ENCODE assay signal across 18 cellular contexts in genomic region chr9:121483049-121483448, GRCh38. TPM values are rescaled to one million over a fixed set of nuclear protein-coding genes. Genes with fewer than 3 reads are reported as not detected.
DNase-seq lines count a peak whose midpoint lies in the region; ATAC-seq lines count a peak whose summit lies in the region.
"Had no signal": no experiment of that assay in that cellular context is flagged by ENCODE, and none has a peak within 500 bp of the region (broad histone marks: within the 10 kb centered on the region; RNA-seq: fewer than 3 reads in every experiment).

No MANE protein-coding gene starts in this region.

- H3K9me3 Mint-ChIP-seq in activated CD4-positive, alpha-beta memory T cell treated with anti-CD3 and anti-CD28 coated beads for 36 hours = no peaks in the 10 kb centered on the region
- H3K9me3 Mint-ChIP-seq: activated CD4-positive, alpha-beta T cell treated with anti-CD3 and anti-CD28 coated beads, Interleukin-2, amount 10 ng/mL, durations not matched to agents 24 days and 14 days; activated T-helper 1 cell treated with anti-CD3 and anti-CD28 coated beads, Interleukin-12 subunit alpha, Interleukin-12 subunit beta, Interleukin-2, Interleukin-4 antibody, amounts not matched to agents 30 ng/mL and 10 ng/mL and 1 ng/mL, durations not matched to agents 14 hours and 24 hours and 36 hours had no signal

- no peak overlapping the region for H3K27ac Mint-ChIP-seq in activated CD4-positive, alpha-beta memory T cell treated with anti-CD3 and anti-CD28 coated beads for 36 hours
- H3K27ac Mint-ChIP-seq: activated CD4-positive, alpha-beta T cell treated with anti-CD3 and anti-CD28 coated beads, Interleukin-2, amount 10 ng/mL, durations not matched to agents 24 days and 14 days; activated T-helper 1 cell treated with anti-CD3 and anti-CD28 coated beads, Interleukin-12 subunit alpha, Interleukin-12 subunit beta, Interleukin-2, Interleukin-4 antibody, amounts not matched to agents 30 ng/mL and 10 ng/mL and 1 ng/mL, durations not matched to agents 14 hours and 24 hours and 36 hours; immature natural killer cell had no signal

- peak overlapping the region; percentile 16 for H3K27ac ChIP-seq in layer of hippocampus (ENCODE audit: low read depth, low read length)
- H3K27ac ChIP-seq: Peyer's patch had no signal

- intact Hi-C loops in activated CD4-positive, alpha-beta memory T cell treated with anti-CD3 and anti-CD28 coated beads for 36 hours (cut with micrococcal nuclease) = no loop called here

- no peak overlapping the region for H3K4me3 Mint-ChIP-seq in activated CD4-positive, alpha-beta memory T cell treated with anti-CD3 and anti-CD28 coated beads for 36 hours
- H3K4me3 Mint-ChIP-seq: activated CD4-positive, alpha-beta T cell treated with anti-CD3 and anti-CD28 coated beads, Interleukin-2, amount 10 ng/mL, durations not matched to agents 24 days and 14 days; activated T-helper 1 cell treated with anti-CD3 and anti-CD28 coated beads, Interleukin-12 subunit alpha, Interleukin-12 subunit beta, Interleukin-2, Interleukin-4 antibody, amounts not matched to agents 30 ng/mL and 10 ng/mL and 1 ng/mL, durations not matched to agents 14 hours and 24 hours and 36 hours; immature natural killer cell had no signal

- peaks cover 2% of the 10 kb centered on the region for H3K27me3 Mint-ChIP-seq in activated CD4-positive, alpha-beta memory T cell treated with anti-CD3 and anti-CD28 coated beads for 36 hours
- H3K27me3 Mint-ChIP-seq: activated CD4-positive, alpha-beta T cell treated with anti-CD3 and anti-CD28 coated beads, Interleukin-2, amount 10 ng/mL, durations not matched to agents 24 days and 14 days had no signal

- CTCF ChIA-PET in activated CD4-positive, alpha-beta memory T cell treated with anti-CD3 and anti-CD28 coated beads for 36 hours (lab: Charles Lee) = no interaction called here

- ATAC-seq in HG03097 (IDR thresholded peaks at IDR 0.05; ENCODE audit: low FRiP score, unreplicated experiment) = no peak
- ATAC-seq: GM12878 had no signal

- DNase-seq in COLO668 (lab: John Stamatoyannopoulos, UW; ENCODE audit: unreplicated experiment) (peak; percentile 17), ELF-1 (ENCODE audit: low read depth, low spot score) (peak; percentile 36), SW480 (ENCODE audit: low spot score) (peak; percentile 54), D341Med (ENCODE audit: low spot score) (no peak), C1 segment of cervical spinal cord (lab: John Stamatoyannopoulos, UW) (no peak)
- no peak for DNase-seq in activated CD4-positive, alpha-beta memory T cell treated with anti-CD3 and anti-CD28 coated beads for 36 hours
- DNase-seq: activated CD4-positive, alpha-beta T cell treated with anti-CD3 and anti-CD28 coated beads, Interleukin-2, amount 10 ng/mL, durations not matched to agents 24 days and 14 days; DND-41; immature natural killer cell; MM.1S; NCI-H345; Peyer's patch had no signal

- H3K27me3 ChIP-seq in layer of hippocampus (ENCODE audit: control insufficient read depth, insufficient read depth, low read length) = no peaks in the 10 kb centered on the region
- H3K27me3 ChIP-seq: Peyer's patch, tibial nerve had no signal

- H3K36me3 Mint-ChIP-seq in activated CD4-positive, alpha-beta memory T cell treated with anti-CD3 and anti-CD28 coated beads for 36 hours = no peaks in the 10 kb centered on the region
- H3K36me3 Mint-ChIP-seq: immature natural killer cell had no signal

- no peaks in the 10 kb centered on the region for H3K4me1 Mint-ChIP-seq in activated CD4-positive, alpha-beta memory T cell treated with anti-CD3 and anti-CD28 coated beads for 36 hours (ENCODE audit: low read depth)
- H3K4me1 Mint-ChIP-seq: immature natural killer cell had no signal

- POLR2A ChIA-PET in activated CD4-positive, alpha-beta memory T cell treated with anti-CD3 and anti-CD28 coated beads for 36 hours (lab: Charles Lee) = no interaction called here

RNA-seq across cellular contexts. Expression of gene GGTA1, which starts 16.6 kb away (rescaled TPM):
- not detected for total RNA-seq in activated CD4-positive, alpha-beta memory T cell treated with anti-CD3 and anti-CD28 coated beads for 36 hours
- total RNA-seq: activated CD4-positive, alpha-beta T cell treated with anti-CD3 and anti-CD28 coated beads, Interleukin-2, amount 10 ng/mL, durations not matched to agents 24 days and 14 days; T-helper 2 cell treated with Interferon-gamma antibody and Interleukin-4, amounts not matched to agents 100 ng/mL and 5 ng/mL, for 36 hours had no signal

Comparison
In these comparisons a context has a peak if more than half of its experiments do, and no peak if none do; other contexts are left out.
1. DNase-seq: peak in COLO668 (single experiment), ELF-1 (single experiment) and SW480 (single experiment); none in activated CD4-positive, alpha-beta memory T cell treated with anti-CD3 and anti-CD28 coated beads for 36 hours (single experiment), D341Med (single experiment) and C1 segment of cervical spinal cord (0 of 14).